ENCODE assay signal across 1 cellular context in the genomic region with DNA sequence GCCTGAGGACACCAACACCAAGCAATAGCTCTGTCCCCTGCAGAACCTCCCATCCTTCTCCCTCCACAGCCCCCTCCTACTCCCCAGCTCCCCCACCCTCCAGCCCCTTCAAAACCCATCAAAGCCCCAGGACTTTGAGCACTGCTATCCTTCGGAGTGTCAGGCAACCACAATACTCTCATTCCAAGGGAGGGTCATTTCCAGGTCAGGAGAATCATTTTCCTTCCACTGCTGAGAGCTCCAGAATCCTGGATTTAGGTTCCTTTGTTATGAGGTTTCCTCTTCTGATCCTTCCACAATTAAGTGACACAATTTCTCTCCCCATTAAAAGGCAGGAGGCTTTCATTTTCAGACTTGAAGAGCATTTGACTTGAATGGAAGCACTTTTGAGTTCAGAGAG.
TF ChIP-seq lines count a peak whose summit lies in the region.

No MANE protein-coding gene starts in this region.

TF ChIP-seq in HCT116, 20 proteins besides CTCF, POLR2A, EP300 and RAD21 (continued from another document):
- TF ChIP-seq, protein P1, sequence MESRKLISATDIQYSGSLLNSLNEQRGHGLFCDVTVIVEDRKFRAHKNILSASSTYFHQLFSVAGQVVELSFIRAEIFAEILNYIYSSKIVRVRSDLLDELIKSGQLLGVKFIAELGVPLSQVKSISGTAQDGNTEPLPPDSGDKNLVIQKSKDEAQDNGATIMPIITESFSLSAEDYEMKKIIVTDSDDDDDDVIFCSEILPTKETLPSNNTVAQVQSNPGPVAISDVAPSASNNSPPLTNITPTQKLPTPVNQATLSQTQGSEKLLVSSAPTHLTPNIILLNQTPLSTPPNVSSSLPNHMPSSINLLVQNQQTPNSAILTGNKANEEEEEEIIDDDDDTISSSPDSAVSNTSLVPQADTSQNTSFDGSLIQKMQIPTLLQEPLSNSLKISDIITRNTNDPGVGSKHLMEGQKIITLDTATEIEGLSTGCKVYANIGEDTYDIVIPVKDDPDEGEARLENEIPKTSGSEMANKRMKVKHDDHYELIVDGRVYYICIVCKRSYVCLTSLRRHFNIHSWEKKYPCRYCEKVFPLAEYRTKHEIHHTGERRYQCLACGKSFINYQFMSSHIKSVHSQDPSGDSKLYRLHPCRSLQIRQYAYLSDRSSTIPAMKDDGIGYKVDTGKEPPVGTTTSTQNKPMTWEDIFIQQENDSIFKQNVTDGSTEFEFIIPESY (IDR thresholded peaks at IDR 0.05; ENCODE audit: extremely low read depth, insufficient replicate concordance, low read length): no peak
- TF ChIP-seq TCF7L2 (IDR thresholded peaks at IDR 0.05; ENCODE audit: borderline replicate concordance, extremely low read depth, insufficient read depth, insufficient read length) (no peak), YY1 (IDR thresholded peaks at IDR 0.05; ENCODE audit: extremely low read depth, insufficient replicate concordance, low read depth, low read length) (no peak), EZH2phosphoT487 (IDR thresholded peaks at IDR 0.05; ENCODE audit: borderline replicate concordance) (no peak), ZFX (IDR thresholded peaks at IDR 0.05) (no peak)
